ENCODE assay signal across 8 cellular contexts in genomic region chr18:35581555-35582309, GRCh38. TPM values are rescaled to one million over a fixed set of nuclear protein-coding genes. Genes with fewer than 3 reads are reported as not detected.
DNase-seq lines count a peak whose midpoint lies in the region; ATAC-seq, FAIRE-seq and TF ChIP-seq lines count a peak whose summit lies in the region.

Gene GALNT1 (plus strand): TSS chr18:35581740. CDS start chr18:35654663, 72,923 bp downstream.

- peaks cover 10% of the 10 kb centered on the region for H3K9me3 ChIP-seq in A673 (ENCODE audit: low read depth, low read length, poor library complexity, severe bottlenecking)
- 0 out of 2 replicates have a peak, but pooled peaks cover 6% of the 10 kb centered on the region for H3K9me3 ChIP-seq in K562 (replicated peaks; ENCODE audit: control insufficient read depth, insufficient read depth, low read depth, low read length)
- H3K9me3 ChIP-seq in iPS-15b (ENCODE audit: control insufficient read depth, insufficient read depth, low read length), result peaks cover 7% of the 10 kb centered on the region

- H3K4me2 ChIP-seq in K562 (ENCODE audit: insufficient read depth, low read length), result peak within 1 kb of the TSS; percentile 78

- TF ChIP-seq CTCF in A673 (conservative IDR thresholded peaks at IDR 0.05; ENCODE audit: low read depth, low read length) (no peak), RWPE1 (conservative IDR thresholded peaks at IDR 0.05; ENCODE audit: low read depth) (no peak), K562 (IDR thresholded peaks at IDR 0.05 in 2 of 3, conservative IDR thresholded peaks at IDR 0.05 in 1 of 3; ENCODE audit: insufficient read depth in 2 of 3, low read depth in 1 of 3, low read length in 3 of 3) (no peak)

- H3K27ac ChIP-seq in A673 (ENCODE audit: low read depth, low read length, poor library complexity, severe bottlenecking), result no peak within 1 kb of the TSS
- peak within 1 kb of the TSS; percentile 83 for H3K27ac ChIP-seq in RWPE1
- H3K27ac ChIP-seq in K562 (ENCODE audit: extremely low read depth, low read depth, low read length), result peak within 1 kb of the TSS; percentile 69

- H3K4me3 ChIP-seq in A673 (ENCODE audit: low read depth, low read length, poor library complexity, severe bottlenecking) (peak within 1 kb of the TSS; percentile 58), K562 (peak within 1 kb of the TSS; percentile 69), iPS-15b (ENCODE audit: low read depth, low read length) (peak within 1 kb of the TSS; percentile 68), skeletal muscle cell (ENCODE audit: low read depth, low read length) (peak within 1 kb of the TSS; percentile 72)

- no peak for TF ChIP-seq RAD21 in K562 (CRISPR knock-in tag; conservative IDR thresholded peaks at IDR 0.05 in 1 of 2, IDR thresholded peaks at IDR 0.05 in 1 of 2)

- H3K9me1 ChIP-seq in K562 (ENCODE audit: control insufficient read depth, insufficient read depth, low read length), result no peaks in the 10 kb centered on the region

- H3K4me1 ChIP-seq in A673 (ENCODE audit: insufficient read depth, low read length, poor library complexity, severe bottlenecking), result no peaks in the 10 kb centered on the region
- peaks cover 14 to 21% of the 10 kb centered on the region in 2 experiments; a peak in 4 of 5 replicates for H3K4me1 ChIP-seq in K562 (replicated peaks in 1 of 2; ENCODE audit: control insufficient read depth in 2 of 2, insufficient read depth in 2 of 2, low read length in 2 of 2)
- H3K4me1 ChIP-seq in iPS-15b (ENCODE audit: control insufficient read depth, insufficient read depth, low read length), result peaks cover 4% of the 10 kb centered on the region

- in situ Hi-C loops in K562 (cut with MboI), result no loop called here

- DNase-seq in A673 (ENCODE audit: low spot score) (no peak), RWPE1 (ENCODE audit: low spot score) (no peak), K562 (ENCODE audit: extremely low read depth in 1 of 4, low spot score in 3 of 4) (peak; percentile 29 to 74 (median 72)), skeletal muscle cell (ENCODE audit: low read depth) (no peak)

- TF ChIP-seq POLR2A in GM18505 (IDR thresholded peaks at IDR 0.05; ENCODE audit: borderline replicate concordance, extremely low read depth, insufficient read depth, insufficient read length), result no peak
- TF ChIP-seq POLR2A in K562 (conservative IDR thresholded peaks at IDR 0.05), result no peak

- FAIRE-seq in K562 (lab: Jason Lieb, UNC), result no peak

- no peak for TF ChIP-seq EP300 in K562 (IDR thresholded peaks at IDR 0.05; ENCODE audit: low read length)

- peak within 1 kb of the TSS; percentile 72 to 93 for H3K9ac ChIP-seq in K562 (ENCODE audit: insufficient read depth in 1 of 2, low read depth in 2 of 2, low read length in 2 of 2)
- H3K9ac ChIP-seq in iPS-15b (ENCODE audit: low read depth, low read length), result peak within 1 kb of the TSS; percentile 48

- no peaks in the 10 kb centered on the region for H4K20me1 ChIP-seq in K562 (replicated peaks; ENCODE audit: control insufficient read depth, insufficient read depth, low read length)

- H3K27me3 ChIP-seq in A673 (replicated peaks; ENCODE audit: insufficient read depth, low read depth, low read length, poor library complexity) (peaks cover 12% of the 10 kb centered on the region), K562 (ENCODE audit: control insufficient read depth in 2 of 2, insufficient read depth in 2 of 2, low read length in 2 of 2) (no peaks in the 10 kb centered on the region; a peak in 1 of 5 replicates), iPS-15b (ENCODE audit: control insufficient read depth, insufficient read depth, low read length) (peaks cover 18% of the 10 kb centered on the region)

- POLR2A ChIA-PET in A673 (lab: Charles Lee; ENCODE audit: low non-redundant PET), result no interaction called here
- POLR2A ChIA-PET in RWPE1 (lab: Yijun Ruan, JAX; ENCODE audit: low non-redundant PET), result interaction anchor here (0.6 kb wide), 1 partner anchor 21 kb away, joined by 3 read pairs; no protein-coding TSS in a partner anchor
- POLR2A ChIA-PET in K562 (lab: Yijun Ruan, JAX), result interaction anchor here (0.6 to 2.0 kb wide), 3 partner anchors 9 to 37 kb away, joined by 3 to 5 read pairs (median 4); no protein-coding TSS in a partner anchor

- H2AFZ ChIP-seq in K562 (ENCODE audit: low read depth, low read length), result peak within 1 kb of the TSS; percentile 87

- ATAC-seq in GM18505 (IDR thresholded peaks at IDR 0.05; ENCODE audit: unreplicated experiment), result peak; percentile 20
- peak; percentile 64 for ATAC-seq in K562
- ATAC-seq in GM18517 (IDR thresholded peaks at IDR 0.05; ENCODE audit: unreplicated experiment), result no peak
- ATAC-seq in GM18873 (IDR thresholded peaks at IDR 0.05; ENCODE audit: low FRiP score, unreplicated experiment), result no peak

- H3K79me2 ChIP-seq in K562 (ENCODE audit: control insufficient read depth, insufficient read depth, low read length), result peaks cover 22% of the 10 kb centered on the region

- 0% methylated on average over 34 of the region's 119 CpGs for WGBS in K562 (ENCODE audit: insufficient coverage, low coverage, missing lambda C conversion rate)

- H3K36me3 ChIP-seq in A673 (ENCODE audit: insufficient read depth, low read length, poor library complexity, severe bottlenecking) (no peaks in the 10 kb centered on the region), K562 (ENCODE audit: control insufficient read depth, insufficient read depth, low read length) (no peaks in the 10 kb centered on the region), iPS-15b (ENCODE audit: control insufficient read depth, insufficient read depth, low read length) (no peaks in the 10 kb centered on the region)

- CTCF ChIA-PET in A673 (lab: Charles Lee), result no interaction called here
- CTCF ChIA-PET in RWPE1 (lab: Yijun Ruan, JAX), result interaction anchor here (0.6 kb wide), 1 partner anchor 22 kb away, joined by 3 read pairs; no protein-coding TSS in a partner anchor
- CTCF ChIA-PET in K562 (lab: Yijun Ruan, JAX; ENCODE audit: low intra/inter-chr PET ratio), result no interaction called here

- intact Hi-C loops in A673 (cut with micrococcal nuclease; ENCODE audit: unreplicated experiment), result no loop called here
- intact Hi-C loops in K562 (cut with micrococcal nuclease), result loop anchor here (5.0 kb wide), 1 partner anchor 174 kb away; no protein-coding TSS in a partner anchor

- no TSS peak for BruUV-seq in A673 (replicated peaks; lab: Mats Ljungman, UMichigan)
- BruUV-seq in K562 (replicated peaks; lab: Mats Ljungman, UMichigan), result no TSS peak

TF ChIP-seq in K562, 482 proteins besides CTCF, POLR2A, EP300 and RAD21 (continues in another document):
- TF ChIP-seq SRSF3 (IDR thresholded peaks at IDR 0.05; ENCODE audit: insufficient read depth, low read length), result no peak
- TF ChIP-seq TAL1 (IDR thresholded peaks at IDR 0.05), result no peak
- no peak for TF ChIP-seq RBM14 (IDR thresholded peaks at IDR 0.05; ENCODE audit: borderline replicate concordance, insufficient read depth, low read depth, low read length)
- no peak for TF ChIP-seq ZNF699 (CRISPR knock-in tag; IDR thresholded peaks at IDR 0.05; ENCODE audit: insufficient replicate concordance)
- no peak for TF ChIP-seq ID3 (CRISPR knock-in tag; IDR thresholded peaks at IDR 0.05)
- TF ChIP-seq ID3 (tag; IDR thresholded peaks at IDR 0.05), result no peak
- no peak for TF ChIP-seq ZFPM2 (CRISPR knock-in tag; IDR thresholded peaks at IDR 0.05)
- TF ChIP-seq NR1H2 (CRISPR knock-in tag; IDR thresholded peaks at IDR 0.05), result no peak

RNA-seq across cellular contexts. Expression of gene GALNT1, which starts in this region (rescaled TPM):
- total RNA-seq in A673 (2021) (25.6 and 30.7 TPM in 2 replicates), K562 (2014; rRNA removed) (23.4 and 26.3 TPM in 2 replicates), K562 (2014; rRNA removed; fragmentation: Illumina TruSeq; extraction: Trizol) (54.1 and 64.5 TPM in 2 replicates), K562 (2015; rRNA removed; fragmentation: Illumina TruSeq; extraction: Trizol) (44.8 and 48.8 TPM in 2 replicates), K562 (2021) (49.6 and 53.0 TPM in 2 replicates)
- total RNA-seq in K562 (2011; cell fraction: chromatin; rRNA removed; ENCODE audit: low replicate concordance), result 11.9 and 27.4 TPM in 2 replicates
- 9.7 and 13.2 TPM in 2 replicates for total RNA-seq in K562 (2011; cell fraction: nucleolus; rRNA removed)
- 30.3 and 39.2 TPM in 2 replicates for total RNA-seq in K562 (2011; cell fraction: nucleoplasm; rRNA removed)
- polyA plus RNA-seq in K562 (2011; rRNA removed) (36.6 and 42.8 TPM in 2 replicates), K562 (2014; fragmentation: Illumina TruSeq; extraction: Trizol) (35.4 and 40.2 TPM in 2 replicates), K562 (2014; fragmentation: Nextera tagmentation; extraction: Ambion mirVana) (10 to 100 TPM; 14.4 to 16.0 TPM), K562 (2014; rRNA removed) (20.5 and 22.4 TPM in 2 replicates)
- 5.4 and 19.0 TPM in 2 replicates for polyA plus RNA-seq in K562 (2011; cell fraction: cytosol; rRNA removed)
- polyA plus RNA-seq in K562 (2011; cell fraction: nucleus; rRNA removed), result 3.5 and 10.8 TPM in 2 replicates
- polyA plus RNA-seq in K562 (2012), result 24.7 and 29.4 TPM in 2 replicates
- 67.7 and 99.4 TPM in 2 replicates for polyA minus RNA-seq in K562 (2011; rRNA and poly(A)+ RNA removed)
- polyA minus RNA-seq in K562 (2011; cell fraction: cytosol; rRNA and poly(A)+ RNA removed), result 22.2 and 26.7 TPM in 2 replicates
- 9.6 and 21.9 TPM in 2 replicates for polyA minus RNA-seq in K562 (2011; cell fraction: nucleus; rRNA and poly(A)+ RNA removed)

Comparison
In these comparisons a context has a peak if more than half of its experiments do, and no peak if none do; other contexts are left out.
1. DNase-seq: peak in K562 (4 of 4); none in A673 (single experiment), RWPE1 (single experiment) and skeletal muscle cell (single experiment).
2. ATAC-seq: peak in GM18505 (single experiment) and K562 (single experiment); none in GM18517 (single experiment) and GM18873 (single experiment).
3. Peak in every context shown above with its lines, with median percentiles within 50 percentile points of each other: H3K4me3 ChIP-seq.